ENCODE assay signal across 8 cellular contexts in the genomic region with DNA sequence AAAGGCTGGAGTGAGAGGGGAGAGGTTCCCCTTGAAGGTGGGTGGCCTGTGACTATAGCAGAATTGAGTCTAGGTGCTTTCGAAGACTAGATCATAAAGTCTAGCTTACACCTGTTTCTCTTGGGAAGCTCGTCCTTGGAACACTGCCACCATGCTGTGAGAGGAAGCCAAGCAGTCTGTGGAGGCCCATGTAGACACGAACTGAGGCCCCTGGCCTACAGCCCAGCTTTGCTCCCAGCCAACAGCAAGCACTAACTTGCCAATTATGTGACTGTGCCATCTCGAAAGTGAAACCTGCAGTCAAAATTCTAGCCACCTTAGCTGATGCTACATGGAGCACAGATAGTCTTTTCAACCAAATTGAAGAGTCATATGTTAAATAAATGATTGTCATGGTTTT.
DNase-seq lines count a peak whose midpoint lies in the region; ATAC-seq and TF ChIP-seq lines count a peak whose summit lies in the region.

No MANE protein-coding gene starts in this region.

- H3K27me3 ChIP-seq in HAP-1 (ENCODE audit: low read depth) (no peaks in the 10 kb centered on the region), brain microvascular endothelial cell (replicated peaks) (no peaks in the 10 kb centered on the region)

- peaks cover 3% of the 10 kb centered on the region; the same call in 1 of the 2 replicates for H3K4me1 ChIP-seq in HAP-1

- H3K4me3 ChIP-seq in HAP-1 (no peak overlapping the region), brain microvascular endothelial cell (ENCODE audit: low read depth, low read length) (no peak overlapping the region)

- in situ Hi-C loops in HAP-1 (cut with MboI; ENCODE audit: low sequenced_read_pairs) (no loop called here), brain microvascular endothelial cell (cut with HindIII; ENCODE audit: low pct_ligation_motif_present, low sequenced_read_pairs) (no loop called here)

- no peaks in the 10 kb centered on the region for H3K9me3 ChIP-seq in HAP-1

- DNase-seq in NCI-H524 (lab: John Stamatoyannopoulos, UW) (peak; percentile 12 to 49), NCI-H524 treated with DMSO at 0.1 percent for 48 hours (lab: John Stamatoyannopoulos, UW) (no peak), HAP-1 (ENCODE audit: low spot score in 2 of 2) (peak; percentile 12 to 46), NCI-H1092 treated with DMSO at 0.1 percent for 48 hours (lab: John Stamatoyannopoulos, UW) (peak; percentile 4), brain microvascular endothelial cell (peak; percentile 6), medulla oblongata (ENCODE audit: extremely low spot score) (peak; percentile 74), dedifferentiated amniotic fluid mesenchymal stem cell (ENCODE audit: extremely low spot score) (no peak)

- no peak overlapping the region for H3K27ac ChIP-seq in brain microvascular endothelial cell

- ATAC-seq in activated CD4-positive, CD25-positive, alpha-beta regulatory T cell treated with anti-CD3 and anti-CD28 coated beads, Interleukin-2, amount 50 U/mL, for 24 hours = no peak

- peak; percentile 48 for TF ChIP-seq CTCF in brain microvascular endothelial cell (IDR thresholded peaks at IDR 0.05; ENCODE audit: low read depth, low read length, missing control alignments)

- H3K36me3 ChIP-seq in HAP-1 (replicated peaks) (no peaks in the 10 kb centered on the region), brain microvascular endothelial cell (replicated peaks) (no peaks in the 10 kb centered on the region)

Comparison
In these comparisons a context has a peak if more than half of its experiments do, and no peak if none do; other contexts are left out.
1. DNase-seq: peak in NCI-H524 (2 of 2), HAP-1 (2 of 2), NCI-H1092 treated with DMSO at 0.1 percent for 48 hours (single experiment), brain microvascular endothelial cell (single experiment) and medulla oblongata (single experiment); none in NCI-H524 treated with DMSO at 0.1 percent for 48 hours (single experiment) and dedifferentiated amniotic fluid mesenchymal stem cell (single experiment).